ENCODE assay signal across 23 cellular contexts in genomic region chr11:116680349-116681125, GRCh38.
"Had no signal": no experiment of that assay in that cellular context is flagged by ENCODE, and none has a peak within 500 bp of the region (broad histone marks: within the 10 kb centered on the region; RNA-seq: fewer than 3 reads in every experiment).

No MANE protein-coding gene starts in this region.

- H3K4me1 Mint-ChIP-seq: activated B cell treated with CpG ODN at 0.5 μM for 24 hours; activated CD4-positive, alpha-beta memory T cell treated with anti-CD3 and anti-CD28 coated beads, Interleukin-2, amount 10 ng/mL, durations not matched to agents 7 days and 5 days; activated naive CD4-positive, alpha-beta T cell treated with anti-CD3 and anti-CD28 coated beads, Interleukin-2, amount 10 ng/mL, durations not matched to agents 7 days and 5 days; activated naive CD8-positive, alpha-beta T cell treated with anti-CD3 and anti-CD28 coated beads, Interleukin-2, amount 50 U/mL, for 24 hours; immature natural killer cell; naive thymus-derived CD4-positive, alpha-beta T cell; neural progenitor cell; stimulated activated naive CD8-positive, alpha-beta T cell treated with anti-CD3 and anti-CD28 coated beads, Interleukin-15, amount 100 ng/mL, for 72 hours; T-helper 17 cell had no signal

- H3K27ac ChIP-seq: cardiac muscle cell, foreskin keratinocyte, hepatocyte, left lung, neural progenitor cell, prostate gland, tibial artery had no signal

- H3K36me3 ChIP-seq: cardiac muscle cell, left lung, neural progenitor cell, prostate gland, tibial artery had no signal

- H3K9me3 Mint-ChIP-seq: activated naive CD4-positive, alpha-beta T cell treated with anti-CD3 and anti-CD28 coated beads, Interleukin-2, amount 10 ng/mL, durations not matched to agents 7 days and 5 days had no signal

- H3K4me3 Mint-ChIP-seq: activated B cell treated with CpG ODN at 0.5 μM for 24 hours; activated CD4-positive, alpha-beta memory T cell treated with anti-CD3 and anti-CD28 coated beads, Interleukin-2, amount 10 ng/mL, durations not matched to agents 7 days and 5 days; activated naive CD4-positive, alpha-beta T cell treated with anti-CD3 and anti-CD28 coated beads, Interleukin-2, amount 10 ng/mL, durations not matched to agents 7 days and 5 days; activated naive CD8-positive, alpha-beta T cell treated with anti-CD3 and anti-CD28 coated beads, Interleukin-2, amount 50 U/mL, for 24 hours; immature natural killer cell; naive thymus-derived CD4-positive, alpha-beta T cell; neural progenitor cell; stimulated activated naive CD8-positive, alpha-beta T cell treated with anti-CD3 and anti-CD28 coated beads, Interleukin-15, amount 100 ng/mL, for 72 hours; T-helper 17 cell had no signal

- H3K79me2 ChIP-seq: hepatocyte had no signal

- H2AFZ ChIP-seq: hepatocyte, neural progenitor cell had no signal

- DNase-seq: activated B cell treated with CpG ODN at 0.5 μM for 24 hours; activated CD4-positive, alpha-beta memory T cell treated with anti-CD3 and anti-CD28 coated beads, Interleukin-2, amount 10 ng/mL, durations not matched to agents 7 days and 5 days; activated CD4-positive, alpha-beta T cell treated with anti-CD3 and anti-CD28 coated beads for 4 hours; activated effector memory CD4-positive, alpha-beta T cell treated with anti-CD3 and anti-CD28 coated beads, Interleukin-2, amount 50 U/mL, for 16 hours; activated naive CD4-positive, alpha-beta T cell treated with anti-CD3 and anti-CD28 coated beads, Interleukin-2, amount 10 ng/mL, durations not matched to agents 7 days and 5 days; activated naive CD8-positive, alpha-beta T cell treated with anti-CD3 and anti-CD28 coated beads, Interleukin-2, amount 50 U/mL, for 24 hours; activated T-cell treated with anti-CD3 and anti-CD28 coated beads, Interleukin-2, amount 50 U/mL, for 72 hours; erythroblast; foreskin keratinocyte; immature natural killer cell; left lung; naive thymus-derived CD4-positive, alpha-beta T cell; stimulated activated CD4-positive, alpha-beta T cell treated with anti-CD3 and anti-CD28 coated beads, Interleukin-12 subunit alpha, Interleukin-12 subunit beta, amount 100 ng/mL, for 4 hours; stimulated activated CD4-positive, alpha-beta T cell treated with anti-CD3 and anti-CD28 coated beads, Interleukin-4, amount 100 ng/mL, for 4 hours; stimulated activated naive CD8-positive, alpha-beta T cell treated with anti-CD3 and anti-CD28 coated beads, Interleukin-15, amount 100 ng/mL, for 72 hours; T-helper 17 cell; tibial artery had no signal

- H3K4me1 ChIP-seq: foreskin keratinocyte, left lung, prostate gland, tibial artery had no signal

- FAIRE-seq: endometrium had no signal

- H3K36me3 Mint-ChIP-seq: activated naive CD4-positive, alpha-beta T cell treated with anti-CD3 and anti-CD28 coated beads, Interleukin-2, amount 10 ng/mL, durations not matched to agents 7 days and 5 days; immature natural killer cell; neural progenitor cell had no signal

- H3K27me3 ChIP-seq: cardiac muscle cell, left lung, neural progenitor cell, tibial artery had no signal

- ATAC-seq: activated naive CD8-positive, alpha-beta T cell treated with anti-CD3 and anti-CD28 coated beads, Interleukin-2, amount 50 U/mL, for 24 hours; foreskin keratinocyte; left lung; naive thymus-derived CD4-positive, alpha-beta T cell; stimulated activated naive CD8-positive, alpha-beta T cell treated with anti-CD3 and anti-CD28 coated beads, Interleukin-15, amount 100 ng/mL, for 72 hours; T-helper 17 cell had no signal

- H3K9ac ChIP-seq: neural progenitor cell had no signal

- H3K27me3 Mint-ChIP-seq: stimulated activated naive CD8-positive, alpha-beta T cell treated with anti-CD3 and anti-CD28 coated beads, Interleukin-15, amount 100 ng/mL, for 72 hours had no signal

- H3K4me3 ChIP-seq: cardiac muscle cell, hepatocyte, left lung, lung, neural progenitor cell, prostate gland, tibial artery had no signal

- H3K9me3 ChIP-seq: prostate gland, tibial artery had no signal

- H3K4me2 ChIP-seq: hepatocyte, neural progenitor cell had no signal

- H3K27ac Mint-ChIP-seq: activated B cell treated with CpG ODN at 0.5 μM for 24 hours; activated CD4-positive, alpha-beta memory T cell treated with anti-CD3 and anti-CD28 coated beads, Interleukin-2, amount 10 ng/mL, durations not matched to agents 7 days and 5 days; activated naive CD4-positive, alpha-beta T cell treated with anti-CD3 and anti-CD28 coated beads, Interleukin-2, amount 10 ng/mL, durations not matched to agents 7 days and 5 days; activated naive CD8-positive, alpha-beta T cell treated with anti-CD3 and anti-CD28 coated beads, Interleukin-2, amount 50 U/mL, for 24 hours; activated T-cell treated with anti-CD3 and anti-CD28 coated beads, Interleukin-2, amount 50 U/mL, for 72 hours; immature natural killer cell; naive thymus-derived CD4-positive, alpha-beta T cell; neural progenitor cell; stimulated activated naive CD8-positive, alpha-beta T cell treated with anti-CD3 and anti-CD28 coated beads, Interleukin-15, amount 100 ng/mL, for 72 hours; T-helper 17 cell had no signal
